ENCODE assay signal across 25 cellular contexts in genomic region chr15:50824507-50824906, GRCh38.
"Had no signal": no experiment of that assay in that cellular context is flagged by ENCODE, and none has a peak within 500 bp of the region (broad histone marks: within the 10 kb centered on the region; RNA-seq: fewer than 3 reads in every experiment).

No MANE protein-coding gene starts in this region.

- H3K27me3 ChIP-seq: pancreas, suprapubic skin, tibial artery, upper lobe of right lung had no signal

- DNase-seq: hypothalamus; immature natural killer cell; kidney; left colon; left ventricle myocardium inferior; naive thymus-derived CD8-positive, alpha-beta T cell; nucleus accumbens; pancreas; posterior cingulate gyrus; retina; right cardiac atrium; stimulated activated CD4-positive, alpha-beta T cell treated with anti-CD3 and anti-CD28 coated beads, Interleukin-12 subunit alpha, Interleukin-12 subunit beta, amount 100 ng/mL, for 4 hours; stimulated activated CD4-positive, alpha-beta T cell treated with anti-CD3 and anti-CD28 coated beads, Interleukin-15, amount 100 ng/mL, for 24 hours; stimulated activated CD4-positive, alpha-beta T cell treated with anti-CD3 and anti-CD28 coated beads, Interleukin-2, amount 100 ng/mL, for 24 hours; stimulated activated CD4-positive, alpha-beta T cell treated with anti-CD3 and anti-CD28 coated beads, Interleukin-4, amount 100 ng/mL, for 1 hour; stimulated activated naive B cell treated with anti-CD40 and anti-IgM and Interleukin-4, amounts not matched to agents 10 μg/mL and 1 μg/mL and 100 μg/mL, for 72 hours; tibial artery; trophoblast cell; upper lobe of right lung had no signal

- H3K36me3 ChIP-seq: left ventricle myocardium inferior, pancreas, prostate gland, suprapubic skin, thoracic aorta, tibial artery, upper lobe of right lung had no signal

- H3K27ac ChIP-seq: left ventricle myocardium inferior, pancreas, prostate gland, suprapubic skin, thoracic aorta, tibial artery, upper lobe of right lung had no signal

- H3K4me1 ChIP-seq: left ventricle myocardium inferior, pancreas, prostate gland, tibial artery, upper lobe of right lung had no signal

- ATAC-seq: left colon; naive thymus-derived CD8-positive, alpha-beta T cell; pancreas; right cardiac atrium; sciatic nerve; stimulated activated naive B cell treated with anti-CD40 and anti-IgM and Interleukin-4, amounts not matched to agents 10 μg/mL and 1 μg/mL and 100 μg/mL, for 72 hours; upper lobe of right lung had no signal

- H3K4me3 ChIP-seq: left ventricle myocardium inferior, lung, pancreas, prostate gland, skin epidermis, suprapubic skin, thoracic aorta, tibial artery, upper lobe of right lung had no signal

- H3K9me3 ChIP-seq: left ventricle myocardium inferior, pancreas, prostate gland, suprapubic skin, thoracic aorta, tibial artery, upper lobe of right lung had no signal
